ENCODE assay signal across 8 cellular contexts in genomic region chr3:36993326-36994283, GRCh38. TPM values are rescaled to one million over a fixed set of nuclear protein-coding genes. Genes with fewer than 3 reads are reported as not detected.
A peak's percentile ranks its signal among the peaks of the same experiment; 100 is the strongest.
DNase-seq lines count a peak whose midpoint lies in the region; ATAC-seq and TF ChIP-seq lines count a peak whose summit lies in the region.

Gene MLH1 (plus strand): TSS chr3:36993518. CDS start chr3:36993548, 30 bp downstream.

- peak within 1 kb of the TSS; percentile 72 for H3K4me3 ChIP-seq in GM12864 (ENCODE audit: low read depth, low read length)
- peak within 1 kb of the TSS; percentile 67 to 76 for H3K4me3 ChIP-seq in right atrium auricular region

- TF ChIP-seq CTCF in GM12864 (IDR thresholded peaks at IDR 0.05; ENCODE audit: low read depth, low read length, missing control alignments): no peak
- no peak for TF ChIP-seq CTCF in right atrium auricular region (IDR thresholded peaks at IDR 0.05)

- peak; percentile 100 for DNase-seq in GM12864 (ENCODE audit: low read depth)
- DNase-seq in right atrium auricular region (ENCODE audit: low spot score): peak; percentile 100
- peak; percentile 100 for DNase-seq in retina
- no peak for DNase-seq in NCI-H1436 treated with DMSO at 0.1 percent for 48 hours (lab: John Stamatoyannopoulos, UW)
- no peak for DNase-seq in NCI-H1694 treated with DMSO at 0.1 percent for 48 hours (lab: John Stamatoyannopoulos, UW)

- peaks cover 0 to 49% of the 10 kb centered on the region in 2 donors for H3K4me1 ChIP-seq in right atrium auricular region

- ATAC-seq in HG02623 (IDR thresholded peaks at IDR 0.05; ENCODE audit: unreplicated experiment): peak; percentile 89

- H3K36me3 ChIP-seq in right atrium auricular region: peaks cover 28% of the 10 kb centered on the region

- no peaks in the 10 kb centered on the region for H3K9me3 ChIP-seq in right atrium auricular region

- H3K27me3 ChIP-seq in right atrium auricular region: no peaks in the 10 kb centered on the region

- 1% methylated on average over 47 of the region's 47 CpGs for WGBS in adipose tissue, 3 donors

- H3K27ac ChIP-seq in adipose tissue (ENCODE audit: low read depth, low read length) (peak within 1 kb of the TSS; percentile 77), right atrium auricular region (peak within 1 kb of the TSS; percentile 98 to 99)

TF ChIP-seq in PFSK-1, 5 proteins besides CTCF, POLR2A, EP300 and RAD21:
- peak; percentile 89 for TF ChIP-seq POLR2AphosphoS5 (IDR thresholded peaks at IDR 0.05; ENCODE audit: low read depth, low read length)
- no peak for TF ChIP-seq REST (IDR thresholded peaks at IDR 0.05; ENCODE audit: insufficient read depth in 1 of 2, low read depth in 2 of 2, low read length in 2 of 2)
- TF ChIP-seq TAF1 (IDR thresholded peaks at IDR 0.05; ENCODE audit: borderline replicate concordance, insufficient read depth, low read length): 0 out of 2 replicates have a peak, but pooled peaks have one; percentile 36
- TF ChIP-seq SIN3A (IDR thresholded peaks at IDR 0.05; ENCODE audit: borderline replicate concordance, insufficient read depth, low read length): peak; percentile 58; the same call in 1 of the 2 replicates
TF ChIP-seq in PFSK-1: peak in this region for 3.

RNA-seq across cellular contexts. Expression of gene MLH1, which starts in this region (rescaled TPM):
- 28.3 TPM for polyA plus RNA-seq in PFSK-1 (2012; ENCODE audit: insufficient read length, low read depth)
- 10 to 100 TPM; 12.6 to 19.7 (median 19.3) TPM for polyA plus RNA-seq in adipose tissue
- total RNA-seq in right atrium auricular region: 10 to 100 TPM; 36.0 to 37.8 TPM

Comparison
In these comparisons a context has a peak if more than half of its experiments do, and no peak if none do; other contexts are left out.
1. DNase-seq: peak in GM12864 (single experiment), right atrium auricular region (single experiment) and retina (single experiment); none in NCI-H1436 treated with DMSO at 0.1 percent for 48 hours (single experiment) and NCI-H1694 treated with DMSO at 0.1 percent for 48 hours (single experiment).